2 cellular contexts compared by ENCODE assay signal in genomic region chr17:15622124-15622523, GRCh38. TPM values are rescaled to one million over a fixed set of nuclear protein-coding genes. Genes with fewer than 3 reads are reported as not detected.
"Had no signal": no experiment of that assay in that cellular context is flagged by ENCODE, and none has a peak within 500 bp of the region (broad histone marks: within the 10 kb centered on the region; RNA-seq: fewer than 3 reads in every experiment).

No MANE protein-coding gene starts in this region.

RNA-seq across cellular contexts. Expression of gene FBXW10B, which starts 2.6 kb away (rescaled TPM):
- total RNA-seq: ascending aorta, cardiac muscle cell had no signal
